Comparison of ENCODE assay signal across 20 cellular contexts in genomic region chr19:51274037-51274370, GRCh38. TPM values are rescaled to one million over a fixed set of nuclear protein-coding genes. Genes with fewer than 3 reads are reported as not detected.
"Had no signal": no experiment of that assay in that cellular context is flagged by ENCODE, and none has a peak within 500 bp of the region (broad histone marks: within the 10 kb centered on the region; RNA-seq: fewer than 3 reads in every experiment).

No MANE protein-coding gene starts in this region.

- H3K9me3 ChIP-seq: gastrocnemius medialis, heart right ventricle, lower lobe of right lung had no signal

- H3K36me3 Mint-ChIP-seq: activated naive CD8-positive, alpha-beta T cell treated with anti-CD3 and anti-CD28 coated beads, Interleukin-2, amount 10 ng/mL, durations not matched to agents 7 days and 5 days had no signal

- DNase-seq: activated CD4-positive, CD25-positive, alpha-beta regulatory T cell treated with anti-CD3 and anti-CD28 coated beads, Interleukin-2, amount 50 U/mL, for 72 hours; activated CD8-positive, alpha-beta memory T cell treated with anti-CD3 and anti-CD28 coated beads, Interleukin-2, amount 50 U/mL, for 4 hours; activated CD8-positive, alpha-beta T cell treated with anti-CD3 and anti-CD28 coated beads, Interleukin-2, amount 10 ng/mL, durations not matched to agents 7 days and 5 days; activated naive CD4-positive, alpha-beta T cell; activated naive CD8-positive, alpha-beta T cell treated with anti-CD3 and anti-CD28 coated beads, Interleukin-2, amount 10 ng/mL, durations not matched to agents 7 days and 5 days; aorta; endodermal cell; erythroblast; gastrocnemius medialis; heart right ventricle; left colon; lower lobe of right lung; T-helper 9 cell had no signal

- H3K27ac ChIP-seq: gastrocnemius medialis, heart right ventricle, lower lobe of right lung had no signal

- ATAC-seq: activated CD8-positive, alpha-beta T cell treated with anti-CD3 and anti-CD28 coated beads, Interleukin-2, amount 10 ng/mL, durations not matched to agents 7 days and 5 days; gastrocnemius medialis; heart right ventricle; left colon; lower lobe of right lung; sciatic nerve had no signal

- H3K9me3 Mint-ChIP-seq: activated naive CD8-positive, alpha-beta T cell treated with anti-CD3 and anti-CD28 coated beads, Interleukin-2, amount 10 ng/mL, durations not matched to agents 7 days and 5 days; endodermal cell had no signal

- H3K4me3 ChIP-seq: gastrocnemius medialis, heart right ventricle, lower lobe of right lung had no signal

- H3K4me1 ChIP-seq: gastrocnemius medialis, lower lobe of right lung had no signal

- H3K27me3 ChIP-seq: gastrocnemius medialis had no signal

- H3K27ac Mint-ChIP-seq: activated CD8-positive, alpha-beta T cell treated with anti-CD3 and anti-CD28 coated beads, Interleukin-2, amount 10 ng/mL, durations not matched to agents 7 days and 5 days; activated naive CD8-positive, alpha-beta T cell treated with anti-CD3 and anti-CD28 coated beads, Interleukin-2, amount 10 ng/mL, durations not matched to agents 7 days and 5 days; endodermal cell had no signal

- H3K4me3 Mint-ChIP-seq: activated CD8-positive, alpha-beta T cell treated with anti-CD3 and anti-CD28 coated beads, Interleukin-2, amount 10 ng/mL, durations not matched to agents 7 days and 5 days; activated naive CD8-positive, alpha-beta T cell treated with anti-CD3 and anti-CD28 coated beads, Interleukin-2, amount 10 ng/mL, durations not matched to agents 7 days and 5 days; endodermal cell had no signal

RNA-seq across cellular contexts. Expression of gene SIGLECL1, which starts 23.1 kb away (rescaled TPM):
- total RNA-seq: activated CD8-positive, alpha-beta T cell treated with anti-CD3 and anti-CD28 coated beads, Interleukin-2, amount 10 ng/mL, durations not matched to agents 7 days and 5 days; activated naive CD8-positive, alpha-beta T cell treated with anti-CD3 and anti-CD28 coated beads, Interleukin-2, amount 10 ng/mL, durations not matched to agents 7 days and 5 days; aorta; chondrocyte; dermis microvascular lymphatic vessel endothelial cell; endodermal cell; gastrocnemius medialis; heart right ventricle; left colon; lower lobe of right lung; omental fat pad; pulmonary artery endothelial cell; sciatic nerve; urinary bladder had no signal
- polyA plus RNA-seq: aorta, heart right ventricle, neural cell, urinary bladder had no signal

RNA-seq across cellular contexts. Expression of gene IGLON5, which starts 37.4 kb away (rescaled TPM):
- total RNA-seq: activated CD8-positive, alpha-beta T cell treated with anti-CD3 and anti-CD28 coated beads, Interleukin-2, amount 10 ng/mL, durations not matched to agents 7 days and 5 days; dermis microvascular lymphatic vessel endothelial cell; gastrocnemius medialis; lower lobe of right lung; pulmonary artery endothelial cell; sciatic nerve had no signal

RNA-seq across cellular contexts. Expression of gene CD33, which starts 49.1 kb away (rescaled TPM):
- total RNA-seq: chondrocyte, dermis microvascular lymphatic vessel endothelial cell, endodermal cell, pulmonary artery endothelial cell had no signal
- polyA plus RNA-seq: neural cell had no signal
